In the genomic region with DNA sequence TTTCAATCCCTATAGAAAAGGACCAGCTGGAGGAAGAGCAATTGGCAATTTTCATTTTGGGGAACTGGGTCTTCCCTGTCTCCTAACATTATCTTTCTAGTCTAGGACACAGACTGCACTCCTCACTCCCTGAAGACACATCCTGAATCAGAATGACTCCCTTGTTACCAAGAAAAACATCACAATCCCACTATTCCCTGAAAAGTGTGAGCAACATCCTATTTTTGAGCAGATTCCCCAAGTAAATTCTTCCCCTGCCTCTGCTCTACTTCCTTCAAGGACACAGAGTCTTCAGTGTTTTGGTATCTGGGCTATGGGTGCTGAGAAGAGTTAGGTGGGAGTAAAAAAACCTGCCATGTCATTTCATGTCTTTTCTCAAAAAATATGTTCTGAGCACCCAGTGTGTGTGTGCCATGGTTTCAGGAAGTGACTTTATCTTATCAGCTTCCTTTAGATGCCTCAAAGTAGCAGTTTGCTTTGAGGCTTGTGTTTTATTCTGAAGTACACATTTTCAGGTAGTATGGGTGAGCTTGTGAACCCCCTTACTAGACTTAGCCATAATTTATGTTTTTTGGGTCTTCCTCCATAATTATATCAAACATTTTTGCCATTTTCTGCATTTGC, we compare ENCODE assay signal across 22 cellular contexts. TPM values are rescaled to one million over a fixed set of nuclear protein-coding genes. Genes with fewer than 3 reads are reported as not detected.
DNase-seq lines count a peak whose midpoint lies in the region; ATAC-seq and TF ChIP-seq lines count a peak whose summit lies in the region.
"Had no signal": no experiment of that assay in that cellular context is flagged by ENCODE, and none has a peak within 500 bp of the region (broad histone marks: within the 10 kb centered on the region; RNA-seq: fewer than 3 reads in every experiment).

No MANE protein-coding gene starts in this region.

- H3K79me2 ChIP-seq in fibroblast of lung (ENCODE audit: control insufficient read depth, insufficient read depth, low read length), result peaks cover 69% of the 10 kb centered on the region

- POLR2A ChIA-PET in activated CD4-positive, alpha-beta T cell treated with anti-CD3 and anti-CD28 coated beads, Interleukin-2, amount 10 ng/mL, durations not matched to agents 7 days and 5 days (lab: Charles Lee), result no interaction called here

- ATAC-seq in gastrocnemius medialis (no peak), HG03108 (IDR thresholded peaks at IDR 0.05; ENCODE audit: unreplicated experiment) (no peak)
- ATAC-seq: lower lobe of right lung; naive thymus-derived CD4-positive, alpha-beta T cell; upper lobe of right lung; WTC11 had no signal

- H3K36me3 Mint-ChIP-seq in activated CD4-positive, alpha-beta T cell treated with anti-CD3 and anti-CD28 coated beads, Interleukin-2, amount 10 ng/mL, durations not matched to agents 7 days and 5 days (ENCODE audit: low read depth), result no peaks in the 10 kb centered on the region
- H3K36me3 Mint-ChIP-seq in T-helper 2 cell treated with Interferon-gamma antibody and Interleukin-4, amounts not matched to agents 5 μg/mL and 100 μg/mL, for 36 hours (ENCODE audit: low read depth), result no peaks in the 10 kb centered on the region
- H3K36me3 Mint-ChIP-seq: naive thymus-derived CD4-positive, alpha-beta T cell; WTC11 had no signal

- no peaks in the 10 kb centered on the region for H3K9me3 Mint-ChIP-seq in activated CD4-positive, alpha-beta T cell treated with anti-CD3 and anti-CD28 coated beads, Interleukin-2, amount 10 ng/mL, durations not matched to agents 7 days and 5 days
- no peaks in the 10 kb centered on the region for H3K9me3 Mint-ChIP-seq in T-helper 2 cell treated with Interferon-gamma antibody and Interleukin-4, amounts not matched to agents 5 μg/mL and 100 μg/mL, for 36 hours
- H3K9me3 Mint-ChIP-seq: naive thymus-derived CD4-positive, alpha-beta T cell; WTC11 had no signal

- no peak overlapping the region for H2AFZ ChIP-seq in fibroblast of lung (ENCODE audit: low read length)

- H3K9ac ChIP-seq in fibroblast of lung (ENCODE audit: insufficient read depth, low read length), result no peak overlapping the region
- H3K9ac ChIP-seq: BLaER1 had no signal

- H3K9me3 ChIP-seq in fibroblast of lung (ENCODE audit: control insufficient read depth, insufficient read depth, low read depth, low read length) (no peaks in the 10 kb centered on the region), gastrocnemius medialis (no peaks in the 10 kb centered on the region)
- H3K9me3 ChIP-seq: BLaER1, lower lobe of right lung, ovary, upper lobe of right lung had no signal

- intact Hi-C loops in gastrocnemius medialis (cut with DNase I; ENCODE audit: low total_unique reads), result no loop called here

- TF ChIP-seq POLR2A in gastrocnemius medialis (IDR thresholded peaks at IDR 0.05), result no peak

- H3K27ac Mint-ChIP-seq in activated CD4-positive, alpha-beta T cell treated with anti-CD3 and anti-CD28 coated beads, Interleukin-2, amount 10 ng/mL, durations not matched to agents 7 days and 5 days, result peak overlapping the region; percentile 46
- H3K27ac Mint-ChIP-seq in T-helper 2 cell treated with Interferon-gamma antibody and Interleukin-4, amounts not matched to agents 5 μg/mL and 100 μg/mL, for 36 hours, result no peak overlapping the region
- H3K27ac Mint-ChIP-seq: WTC11 had no signal

- in situ Hi-C loops in gastrocnemius medialis (cut with MboI; ENCODE audit: low sequenced_read_pairs in 4 of 4), result no loop called here

- no peak for DNase-seq in activated CD4-positive, alpha-beta T cell treated with anti-CD3 and anti-CD28 coated beads, Interleukin-2, amount 10 ng/mL, durations not matched to agents 7 days and 5 days
- DNase-seq in activated CD4-positive, alpha-beta T cell treated with anti-CD3 and anti-CD28 coated beads, Interleukin-2, amount 50 U/mL, for 48 hours, result no peak
- DNase-seq in T-helper 2 cell treated with Interferon-gamma antibody and Interleukin-4, amounts not matched to agents 5 μg/mL and 100 μg/mL, for 36 hours (ENCODE audit: low spot score), result no peak
- DNase-seq in fibroblast of lung (ENCODE audit: low read depth in 2 of 2) (no peak), gastrocnemius medialis (no peak), middle frontal gyrus (ENCODE audit: extremely low spot score, low spot score) (no peak), NCI-H2171 (lab: John Stamatoyannopoulos, UW) (no peak)
- DNase-seq: activated effector memory CD4-positive, alpha-beta T cell treated with Interleukin-2 at 50 U/mL for 16 hours; central memory CD4-positive, alpha-beta T cell; DMS 273 treated with DMSO at 0.1 percent for 48 hours; lower lobe of right lung; NCI-H69; ovary; SHP77; stimulated activated naive CD4-positive, alpha-beta T cell treated with Interleukin-2 at 50 U/mL for 16 hours; upper lobe of right lung had no signal

- H3K27me3 ChIP-seq in fibroblast of lung (ENCODE audit: control insufficient read depth, insufficient read depth, low read length), result no peaks in the 10 kb centered on the region
- H3K27me3 ChIP-seq in gastrocnemius medialis, result no peaks in the 10 kb centered on the region
- H3K27me3 ChIP-seq: BLaER1, ovary, upper lobe of right lung had no signal

- peaks cover 12% of the 10 kb centered on the region for H3K4me1 Mint-ChIP-seq in activated CD4-positive, alpha-beta T cell treated with anti-CD3 and anti-CD28 coated beads, Interleukin-2, amount 10 ng/mL, durations not matched to agents 7 days and 5 days
- peaks cover 17% of the 10 kb centered on the region for H3K4me1 Mint-ChIP-seq in T-helper 2 cell treated with Interferon-gamma antibody and Interleukin-4, amounts not matched to agents 5 μg/mL and 100 μg/mL, for 36 hours (ENCODE audit: low read depth)

- no peaks in the 10 kb centered on the region for H4K20me1 ChIP-seq in fibroblast of lung (ENCODE audit: control insufficient read depth, extremely low read depth, insufficient read depth, low read length)
- H4K20me1 ChIP-seq: BLaER1 had no signal

- no peak overlapping the region for H3K4me2 ChIP-seq in fibroblast of lung (ENCODE audit: extremely low read depth, insufficient read depth, low read length)
- H3K4me2 ChIP-seq: BLaER1 had no signal

- peak overlapping the region; percentile 42 for H3K27ac ChIP-seq in fibroblast of lung (ENCODE audit: insufficient read depth, low read length)
- H3K27ac ChIP-seq in gastrocnemius medialis, result peak overlapping the region in 3 of 4 donors; percentile 27 to 33 (median 29)
- H3K27ac ChIP-seq: BLaER1, lower lobe of right lung, upper lobe of right lung had no signal

- peaks cover 34% of the 10 kb centered on the region for H3K4me1 ChIP-seq in fibroblast of lung (ENCODE audit: control insufficient read depth, extremely low read depth, insufficient read depth, low read length)
- H3K4me1 ChIP-seq in gastrocnemius medialis, result peaks cover 0 to 14% of the 10 kb centered on the region in 2 donors

- H3K36me3 ChIP-seq in fibroblast of lung (ENCODE audit: control insufficient read depth, insufficient read depth, low read length) (peaks cover 7% of the 10 kb centered on the region), gastrocnemius medialis (no peaks in the 10 kb centered on the region)
- H3K36me3 ChIP-seq: BLaER1, lower lobe of right lung, ovary, upper lobe of right lung had no signal

- H3K4me3 ChIP-seq in fibroblast of lung (replicated peaks in 1 of 4; ENCODE audit: control extremely low read depth in 1 of 4, insufficient read depth in 1 of 4, low read depth in 3 of 4, low read length in 4 of 4) (no peak overlapping the region), gastrocnemius medialis (no peak overlapping the region)
- H3K4me3 ChIP-seq: BLaER1, lower lobe of right lung, ovary, upper lobe of right lung had no signal

- TF ChIP-seq CTCF in fibroblast of lung (conservative IDR thresholded peaks at IDR 0.05 in 1 of 2, IDR thresholded peaks at IDR 0.05 in 1 of 2; ENCODE audit: low read depth in 1 of 2, low read length in 2 of 2) (no peak), gastrocnemius medialis (IDR thresholded peaks at IDR 0.05 in 4 of 5, conservative IDR thresholded peaks at IDR 0.05 in 1 of 5) (no peak)

- H3K27me3 Mint-ChIP-seq in activated CD4-positive, alpha-beta T cell treated with anti-CD3 and anti-CD28 coated beads, Interleukin-2, amount 10 ng/mL, durations not matched to agents 7 days and 5 days, result peaks cover 21% of the 10 kb centered on the region
- H3K27me3 Mint-ChIP-seq in T-helper 2 cell treated with Interferon-gamma antibody and Interleukin-4, amounts not matched to agents 5 μg/mL and 100 μg/mL, for 36 hours (ENCODE audit: low read depth), result peaks cover 43% of the 10 kb centered on the region

- no peak overlapping the region for H3K4me3 Mint-ChIP-seq in activated CD4-positive, alpha-beta T cell treated with anti-CD3 and anti-CD28 coated beads, Interleukin-2, amount 10 ng/mL, durations not matched to agents 7 days and 5 days
- peak overlapping the region; percentile 22 for H3K4me3 Mint-ChIP-seq in T-helper 2 cell treated with Interferon-gamma antibody and Interleukin-4, amounts not matched to agents 5 μg/mL and 100 μg/mL, for 36 hours
- H3K4me3 Mint-ChIP-seq: WTC11 had no signal

- CTCF ChIA-PET in activated CD4-positive, alpha-beta T cell treated with anti-CD3 and anti-CD28 coated beads, Interleukin-2, amount 10 ng/mL, durations not matched to agents 7 days and 5 days (lab: Charles Lee), result no interaction called here

RNA-seq across cellular contexts. Expression of gene LAMA4, which starts 12.4 kb away (rescaled TPM):
- total RNA-seq in activated CD4-positive, alpha-beta T cell treated with anti-CD3 and anti-CD28 coated beads, Interleukin-2, amount 10 ng/mL, durations not matched to agents 7 days and 5 days, result not detected
- total RNA-seq in fibroblast of lung (494 and 636 TPM in 2 replicates), gastrocnemius medialis (10 to 100 TPM in 1 of 4 donors, 1 to 10 TPM in 3; 4.4 to 19.1 (median 7.4) TPM)
- 183 and 662 TPM in 2 replicates for polyA plus RNA-seq in fibroblast of lung
- polyA plus RNA-seq in fibroblast of lung (2012), result 153 and 500 TPM in 2 replicates
- polyA minus RNA-seq in fibroblast of lung (ENCODE audit: low replicate concordance), result 336 and 720 TPM in 2 replicates
- total RNA-seq: activated CD8-positive, alpha-beta memory T cell treated with anti-CD3 and anti-CD28 coated beads for 36 hours; naive thymus-derived CD4-positive, alpha-beta T cell; T-helper 1 cell treated with Interleukin-12 subunit alpha and Interleukin-12 subunit beta and Interleukin-4 antibody, amounts not matched to agents 30 ng/mL and 1 ng/mL, for 36 hours had no signal
- polyA plus RNA-seq: naive thymus-derived CD4-positive, alpha-beta T cell had no signal

Comparison
In these comparisons a context has a peak if more than half of its experiments do, and no peak if none do; other contexts are left out.
1. RNA of gene LAMA4, which starts 12.4 kb away (total RNA-seq): 494 to 636 TPM in fibroblast of lung; 4.4 to 19.1 TPM in gastrocnemius medialis and not detected in activated CD4-positive, alpha-beta T cell treated with anti-CD3 and anti-CD28 coated beads, Interleukin-2, amount 10 ng/mL, durations not matched to agents 7 days and 5 days; every median in the first group is over 10 times any median in the second.